ENCODE assay signal across 1 cellular context in genomic region chr1:29172415-29172814, GRCh38.
TF ChIP-seq lines count a peak whose summit lies in the region.

No MANE protein-coding gene starts in this region.

TF ChIP-seq in HepG2, 621 proteins besides CTCF, POLR2A, EP300 and RAD21:
- no peak for TF ChIP-seq HNRNPL (IDR thresholded peaks at IDR 0.05; ENCODE audit: low read depth, low read length)
- peak; percentile 56 for TF ChIP-seq RBM22 (optimal IDR thresholded peaks at IDR 0.05; ENCODE audit: low read length)
TF ChIP-seq in HepG2: peak in this region for 1.
